ENCODE assay signal across 22 cellular contexts in the genomic region with DNA sequence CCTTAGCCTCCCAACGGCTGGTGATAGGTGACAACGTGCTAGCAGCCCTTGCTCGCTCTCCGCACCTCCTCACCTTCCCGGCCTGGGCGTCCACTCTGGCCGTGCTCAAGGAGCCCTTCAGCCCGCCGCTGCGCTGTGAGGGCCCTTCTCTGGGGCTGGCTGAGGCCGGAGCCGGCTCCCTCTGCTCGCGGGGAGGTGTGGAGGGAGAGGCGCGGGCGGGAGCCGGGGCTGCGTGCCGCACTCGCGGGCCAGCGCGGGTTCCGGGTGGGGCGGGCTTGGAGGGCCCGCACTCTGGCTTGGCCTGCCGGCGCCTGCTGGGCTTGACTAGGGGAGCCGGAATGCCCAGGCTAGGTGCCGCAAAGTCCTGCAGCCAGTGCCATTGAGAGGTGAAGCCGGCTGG.
"Had no signal": no experiment of that assay in that cellular context is flagged by ENCODE, and none has a peak within 500 bp of the region (broad histone marks: within the 10 kb centered on the region; RNA-seq: fewer than 3 reads in every experiment).

No MANE protein-coding gene starts in this region.

- DNase-seq: MM.1S, NCI-H1092 treated with DMSO at 0.1 percent for 48 hours, NCI-H1436, NCI-H187, NCI-H2029, NCI-H2081 treated with DMSO at 0.1 percent for 48 hours, NCI-H2171, NCI-H226, NCI-H446, NCI-H510A, NCI-H524 treated with DMSO at 0.1 percent for 48 hours, NCI-H69, NCI-H774, Right ventricle myocardium superior, RPMI8226, SIG-M5 had no signal

- H3K4me3 Mint-ChIP-seq: IgD-negative memory B cell had no signal

- H3K4me1 Mint-ChIP-seq: IgD-negative memory B cell had no signal

- H3K27ac Mint-ChIP-seq: IgD-negative memory B cell had no signal

- H3K9ac ChIP-seq: KMS-11 had no signal

- H3K27ac ChIP-seq: HL-60, KMS-11, SJSA1, SK-N-MC had no signal

- H3K4me2 ChIP-seq: KMS-11 had no signal

- H3K4me1 ChIP-seq: SJSA1 had no signal

- H3K36me3 Mint-ChIP-seq: IgD-negative memory B cell had no signal

- H3K9me3 ChIP-seq: SJSA1 had no signal

- H3K4me3 ChIP-seq: K562, SJSA1, SK-N-MC had no signal

- H3K27me3 ChIP-seq: SJSA1 had no signal

- H3K27me3 Mint-ChIP-seq: IgD-negative memory B cell had no signal

- ATAC-seq: K562 had no signal

- H3K36me3 ChIP-seq: SJSA1 had no signal
